Comparison of ENCODE assay signal across 10 cellular contexts in the genomic region with DNA sequence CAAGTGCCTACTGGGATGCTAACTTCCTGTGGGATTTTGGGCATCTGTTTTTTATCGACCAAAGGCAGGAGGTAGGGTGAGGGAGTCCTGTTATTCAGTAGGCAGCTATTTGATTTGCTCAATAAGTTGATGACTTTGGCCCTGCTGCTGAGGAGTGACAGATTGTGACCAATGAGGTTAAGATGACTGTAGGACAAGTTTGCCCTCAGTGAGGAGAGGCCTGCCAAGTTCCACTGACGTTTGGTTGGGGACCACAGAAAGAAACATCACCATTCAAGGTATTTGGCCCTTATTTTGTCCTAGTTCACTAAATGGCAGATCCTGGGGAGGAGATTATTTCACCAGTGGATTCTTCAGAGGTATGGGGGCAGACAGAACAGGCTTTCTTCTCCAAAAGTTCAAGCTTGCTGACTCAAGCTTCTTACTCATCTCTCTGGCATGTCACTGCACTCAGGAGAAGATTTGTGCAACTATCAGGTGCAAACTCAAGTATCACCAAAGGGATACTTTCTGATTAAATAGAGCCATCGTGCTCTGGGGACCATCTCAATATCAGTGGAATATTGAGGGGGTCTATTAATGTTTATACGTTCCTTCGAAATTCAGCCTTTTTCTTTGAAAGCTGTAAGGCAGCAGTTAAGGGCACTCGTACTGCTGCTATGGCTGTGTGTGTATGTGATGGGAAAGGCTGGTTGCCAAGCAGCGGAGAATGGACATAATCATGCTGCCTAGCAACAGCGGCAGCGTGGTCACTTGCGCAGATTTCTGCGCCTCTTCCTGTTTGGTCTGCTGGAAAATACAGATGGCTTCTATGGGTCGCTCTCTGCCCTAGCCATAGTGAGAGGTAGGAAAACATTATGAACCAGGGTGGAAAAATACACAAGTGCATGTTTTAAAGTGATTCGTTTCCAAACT.
DNase-seq lines count a peak whose midpoint lies in the region; ATAC-seq and TF ChIP-seq lines count a peak whose summit lies in the region.
"Had no signal": no experiment of that assay in that cellular context is flagged by ENCODE, and none has a peak within 500 bp of the region (broad histone marks: within the 10 kb centered on the region; RNA-seq: fewer than 3 reads in every experiment).

No MANE protein-coding gene starts in this region.

- DNase-seq in 8988T (peak; percentile 34), NCI-H1417 treated with DMSO at 0.1 percent for 48 hours (lab: John Stamatoyannopoulos, UW) (peak; percentile 69), mammary epithelial cell (peak; percentile 87), kidney tubule cell (ENCODE audit: low spot score) (peak; percentile 86), mucosa of gallbladder (ENCODE audit: low spot score) (no peak), osteocyte (ENCODE audit: extremely low spot score, unreplicated experiment) (no peak)
- DNase-seq: RPMI8226 had no signal

- peaks cover 27% of the 10 kb centered on the region for H3K4me1 ChIP-seq in mammary epithelial cell (ENCODE audit: insufficient read depth, low read length)

- WGBS in mammary epithelial cell (ENCODE audit: low coverage, missing lambda C conversion rate) = 23% methylated on average over 13 of the region's 13 CpGs

- no peak overlapping the region for H3K4me3 Mint-ChIP-seq in osteocyte (ENCODE audit: unreplicated experiment)

- H2AFZ ChIP-seq in mammary epithelial cell (ENCODE audit: low read depth, low read length) = peak overlapping the region; percentile 63

- dilution Hi-C loops in mammary epithelial cell (cut with HindIII; ENCODE audit: low sequenced_read_pairs) = no loop called here

- peaks cover 8% of the 10 kb centered on the region for H3K4me1 Mint-ChIP-seq in osteocyte (ENCODE audit: unreplicated experiment)

- H3K27me3 Mint-ChIP-seq in osteocyte (ENCODE audit: unreplicated experiment) = no peaks in the 10 kb centered on the region

- no peaks in the 10 kb centered on the region for H4K20me1 ChIP-seq in mammary epithelial cell (ENCODE audit: insufficient read depth, low read length)
- H4K20me1 ChIP-seq: BLaER1 treated with 17β-estradiol and CSF1 and Interleukin-3, amounts not matched to agents 10 nM and 100 nM had no signal

- ATAC-seq in GM21619 (IDR thresholded peaks at IDR 0.05; ENCODE audit: unreplicated experiment) (no peak), HG02840 (IDR thresholded peaks at IDR 0.05; ENCODE audit: low FRiP score, unreplicated experiment) (no peak)

- peak overlapping the region; percentile 25 for H3K9ac ChIP-seq in mammary epithelial cell (ENCODE audit: insufficient read depth, low read length)
- H3K9ac ChIP-seq: BLaER1 treated with 17β-estradiol and CSF1 and Interleukin-3, amounts not matched to agents 10 nM and 100 nM had no signal

- in situ Hi-C loops in mammary epithelial cell (cut with MboI; ENCODE audit: low sequenced_read_pairs in 2 of 2) = loop anchor here in 1 of 2 donors (10.0 kb wide), 1 partner anchor 137 kb away; no protein-coding TSS in a partner anchor

- H3K36me3 ChIP-seq in mammary epithelial cell (ENCODE audit: insufficient read depth, low read length) = no peaks in the 10 kb centered on the region
- H3K36me3 ChIP-seq: BLaER1 treated with 17β-estradiol and CSF1 and Interleukin-3, amounts not matched to agents 10 nM and 100 nM had no signal

- H3K79me2 ChIP-seq in mammary epithelial cell (ENCODE audit: insufficient read depth, low read length) = no peaks in the 10 kb centered on the region

- intact Hi-C loops in mammary epithelial cell (cut with micrococcal nuclease) = loop anchor here (10.0 kb wide), 1 partner anchor 67 kb away; no protein-coding TSS in a partner anchor

- peaks cover 2% of the 10 kb centered on the region for H3K36me3 Mint-ChIP-seq in osteocyte (ENCODE audit: unreplicated experiment)

- H3K4me3 ChIP-seq in mammary epithelial cell (replicated peaks in 1 of 3; ENCODE audit: insufficient read depth in 1 of 3, low read depth in 2 of 3, low read length in 3 of 3) = no peak overlapping the region
- H3K4me3 ChIP-seq: BLaER1 treated with 17β-estradiol and CSF1 and Interleukin-3, amounts not matched to agents 10 nM and 100 nM had no signal

- BruUV-seq in mammary epithelial cell (replicated peaks; lab: Mats Ljungman, UMichigan) = no TSS peak

- no peaks in the 10 kb centered on the region for H3K27me3 ChIP-seq in mammary epithelial cell (ENCODE audit: insufficient read depth, low read length)
- H3K27me3 ChIP-seq: BLaER1 treated with 17β-estradiol and CSF1 and Interleukin-3, amounts not matched to agents 10 nM and 100 nM had no signal

- no peak overlapping the region for H3K27ac Mint-ChIP-seq in osteocyte (ENCODE audit: unreplicated experiment)

- no peaks in the 10 kb centered on the region for H3K9me3 Mint-ChIP-seq in osteocyte (ENCODE audit: unreplicated experiment)

- CTCF ChIA-PET in mammary epithelial cell (lab: Charles Lee; ENCODE audit: low non-redundant PET) = no interaction called here

- peak overlapping the region; percentile 29 for H3K4me2 ChIP-seq in mammary epithelial cell (ENCODE audit: insufficient read depth, low read depth, low read length)

- H3K27ac ChIP-seq in mammary epithelial cell (ENCODE audit: insufficient read depth, low read depth, low read length) = peak overlapping the region; percentile 84
- H3K27ac ChIP-seq: BLaER1 treated with 17β-estradiol and CSF1 and Interleukin-3, amounts not matched to agents 10 nM and 100 nM had no signal

- no peaks in the 10 kb centered on the region for H3K9me3 ChIP-seq in mammary epithelial cell (replicated peaks; ENCODE audit: insufficient read depth, low read length)

- TF ChIP-seq CTCF in mammary epithelial cell (conservative IDR thresholded peaks at IDR 0.05 in 1 of 2, IDR thresholded peaks at IDR 0.05 in 1 of 2; ENCODE audit: extremely low read depth in 1 of 2, insufficient read depth in 1 of 2, low read depth in 1 of 2, low read length in 2 of 2) (no peak), osteocyte (IDR thresholded peaks at IDR 0.05) (no peak)

Comparison
In these comparisons a context has a peak if more than half of its experiments do, and no peak if none do; other contexts are left out.
1. DNase-seq: peak in 8988T (single experiment), NCI-H1417 treated with DMSO at 0.1 percent for 48 hours (single experiment), mammary epithelial cell (single experiment) and kidney tubule cell (single experiment); none in mucosa of gallbladder (single experiment) and osteocyte (single experiment).